1 cellular context compared by ENCODE assay signal in the genomic region with DNA sequence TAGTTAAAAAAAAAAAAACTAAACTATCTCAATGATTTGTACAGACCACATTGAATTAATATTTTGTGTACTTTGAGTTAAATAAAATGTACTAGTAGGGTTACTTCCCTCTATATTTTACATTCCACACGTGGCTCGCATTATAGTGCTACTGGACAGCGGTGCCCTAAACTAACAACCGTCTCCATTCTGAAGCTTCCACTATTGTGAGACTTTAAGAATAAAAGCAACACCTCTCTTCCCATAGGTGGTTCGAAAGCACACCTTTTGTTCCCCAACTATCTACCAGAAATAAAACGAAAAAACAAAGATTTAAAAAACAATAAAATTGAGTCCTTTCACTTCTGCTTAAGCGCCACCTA.
TF ChIP-seq lines count a peak whose summit lies in the region.

No MANE protein-coding gene starts in this region.

TF ChIP-seq in GM23338, 12 proteins besides CTCF, POLR2A, EP300 and RAD21 (continued from another document):
- TF ChIP-seq, protein P1, sequence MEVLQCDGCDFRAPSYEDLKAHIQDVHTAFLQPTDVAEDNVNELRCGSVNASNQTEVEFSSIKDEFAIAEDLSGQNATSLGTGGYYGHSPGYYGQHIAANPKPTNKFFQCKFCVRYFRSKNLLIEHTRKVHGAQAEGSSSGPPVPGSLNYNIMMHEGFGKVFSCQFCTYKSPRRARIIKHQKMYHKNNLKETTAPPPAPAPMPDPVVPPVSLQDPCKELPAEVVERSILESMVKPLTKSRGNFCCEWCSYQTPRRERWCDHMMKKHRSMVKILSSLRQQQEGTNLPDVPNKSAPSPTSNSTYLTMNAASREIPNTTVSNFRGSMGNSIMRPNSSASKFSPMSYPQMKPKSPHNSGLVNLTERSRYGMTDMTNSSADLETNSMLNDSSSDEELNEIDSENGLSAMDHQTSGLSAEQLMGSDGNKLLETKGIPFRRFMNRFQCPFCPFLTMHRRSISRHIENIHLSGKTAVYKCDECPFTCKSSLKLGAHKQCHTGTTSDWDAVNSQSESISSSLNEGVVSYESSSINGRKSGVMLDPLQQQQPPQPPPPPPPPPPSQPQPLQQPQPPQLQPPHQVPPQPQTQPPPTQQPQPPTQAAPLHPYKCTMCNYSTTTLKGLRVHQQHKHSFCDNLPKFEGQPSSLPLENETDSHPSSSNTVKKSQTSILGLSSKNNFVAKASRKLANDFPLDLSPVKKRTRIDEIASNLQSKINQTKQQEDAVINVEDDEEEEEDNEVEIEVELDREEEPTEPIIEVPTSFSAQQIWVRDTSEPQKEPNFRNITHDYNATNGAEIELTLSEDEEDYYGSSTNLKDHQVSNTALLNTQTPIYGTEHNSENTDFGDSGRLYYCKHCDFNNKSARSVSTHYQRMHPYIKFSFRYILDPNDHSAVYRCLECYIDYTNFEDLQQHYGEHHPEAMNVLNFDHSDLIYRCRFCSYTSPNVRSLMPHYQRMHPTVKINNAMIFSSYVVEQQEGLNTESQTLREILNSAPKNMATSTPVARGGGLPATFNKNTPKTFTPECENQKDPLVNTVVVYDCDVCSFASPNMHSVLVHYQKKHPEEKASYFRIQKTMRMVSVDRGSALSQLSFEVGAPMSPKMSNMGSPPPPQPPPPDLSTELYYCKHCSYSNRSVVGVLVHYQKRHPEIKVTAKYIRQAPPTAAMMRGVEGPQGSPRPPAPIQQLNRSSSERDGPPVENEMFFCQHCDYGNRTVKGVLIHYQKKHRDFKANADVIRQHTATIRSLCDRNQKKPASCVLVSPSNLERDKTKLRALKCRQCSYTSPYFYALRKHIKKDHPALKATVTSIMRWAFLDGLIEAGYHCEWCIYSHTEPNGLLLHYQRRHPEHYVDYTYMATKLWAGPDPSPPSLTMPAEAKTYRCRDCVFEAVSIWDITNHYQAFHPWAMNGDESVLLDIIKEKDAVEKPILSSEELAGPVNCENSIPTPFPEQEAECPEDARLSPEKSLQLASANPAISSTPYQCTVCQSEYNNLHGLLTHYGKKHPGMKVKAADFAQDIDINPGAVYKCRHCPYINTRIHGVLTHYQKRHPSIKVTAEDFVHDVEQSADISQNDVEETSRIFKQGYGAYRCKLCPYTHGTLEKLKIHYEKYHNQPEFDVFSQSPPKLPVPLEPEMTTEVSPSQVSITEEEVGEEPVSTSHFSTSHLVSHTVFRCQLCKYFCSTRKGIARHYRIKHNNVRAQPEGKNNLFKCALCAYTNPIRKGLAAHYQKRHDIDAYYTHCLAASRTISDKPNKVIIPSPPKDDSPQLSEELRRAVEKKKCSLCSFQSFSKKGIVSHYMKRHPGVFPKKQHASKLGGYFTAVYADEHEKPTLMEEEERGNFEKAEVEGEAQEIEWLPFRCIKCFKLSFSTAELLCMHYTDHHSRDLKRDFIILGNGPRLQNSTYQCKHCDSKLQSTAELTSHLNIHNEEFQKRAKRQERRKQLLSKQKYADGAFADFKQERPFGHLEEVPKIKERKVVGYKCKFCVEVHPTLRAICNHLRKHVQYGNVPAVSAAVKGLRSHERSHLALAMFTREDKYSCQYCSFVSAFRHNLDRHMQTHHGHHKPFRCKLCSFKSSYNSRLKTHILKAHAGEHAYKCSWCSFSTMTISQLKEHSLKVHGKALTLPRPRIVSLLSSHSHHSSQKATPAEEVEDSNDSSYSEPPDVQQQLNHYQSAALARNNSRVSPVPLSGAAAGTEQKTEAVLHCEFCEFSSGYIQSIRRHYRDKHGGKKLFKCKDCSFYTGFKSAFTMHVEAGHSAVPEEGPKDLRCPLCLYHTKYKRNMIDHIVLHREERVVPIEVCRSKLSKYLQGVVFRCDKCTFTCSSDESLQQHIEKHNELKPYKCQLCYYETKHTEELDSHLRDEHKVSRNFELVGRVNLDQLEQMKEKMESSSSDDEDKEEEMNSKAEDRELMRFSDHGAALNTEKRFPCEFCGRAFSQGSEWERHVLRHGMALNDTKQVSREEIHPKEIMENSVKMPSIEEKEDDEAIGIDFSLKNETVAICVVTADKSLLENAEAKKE (CRISPR knock-in tag; IDR thresholded peaks at IDR 0.05): no peak
- TF ChIP-seq, protein P2, sequence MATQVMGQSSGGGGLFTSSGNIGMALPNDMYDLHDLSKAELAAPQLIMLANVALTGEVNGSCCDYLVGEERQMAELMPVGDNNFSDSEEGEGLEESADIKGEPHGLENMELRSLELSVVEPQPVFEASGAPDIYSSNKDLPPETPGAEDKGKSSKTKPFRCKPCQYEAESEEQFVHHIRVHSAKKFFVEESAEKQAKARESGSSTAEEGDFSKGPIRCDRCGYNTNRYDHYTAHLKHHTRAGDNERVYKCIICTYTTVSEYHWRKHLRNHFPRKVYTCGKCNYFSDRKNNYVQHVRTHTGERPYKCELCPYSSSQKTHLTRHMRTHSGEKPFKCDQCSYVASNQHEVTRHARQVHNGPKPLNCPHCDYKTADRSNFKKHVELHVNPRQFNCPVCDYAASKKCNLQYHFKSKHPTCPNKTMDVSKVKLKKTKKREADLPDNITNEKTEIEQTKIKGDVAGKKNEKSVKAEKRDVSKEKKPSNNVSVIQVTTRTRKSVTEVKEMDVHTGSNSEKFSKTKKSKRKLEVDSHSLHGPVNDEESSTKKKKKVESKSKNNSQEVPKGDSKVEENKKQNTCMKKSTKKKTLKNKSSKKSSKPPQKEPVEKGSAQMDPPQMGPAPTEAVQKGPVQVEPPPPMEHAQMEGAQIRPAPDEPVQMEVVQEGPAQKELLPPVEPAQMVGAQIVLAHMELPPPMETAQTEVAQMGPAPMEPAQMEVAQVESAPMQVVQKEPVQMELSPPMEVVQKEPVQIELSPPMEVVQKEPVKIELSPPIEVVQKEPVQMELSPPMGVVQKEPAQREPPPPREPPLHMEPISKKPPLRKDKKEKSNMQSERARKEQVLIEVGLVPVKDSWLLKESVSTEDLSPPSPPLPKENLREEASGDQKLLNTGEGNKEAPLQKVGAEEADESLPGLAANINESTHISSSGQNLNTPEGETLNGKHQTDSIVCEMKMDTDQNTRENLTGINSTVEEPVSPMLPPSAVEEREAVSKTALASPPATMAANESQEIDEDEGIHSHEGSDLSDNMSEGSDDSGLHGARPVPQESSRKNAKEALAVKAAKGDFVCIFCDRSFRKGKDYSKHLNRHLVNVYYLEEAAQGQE (IDR thresholded peaks at IDR 0.05; ENCODE audit: unreplicated experiment): no peak
- TF ChIP-seq EZH2 (IDR thresholded peaks at IDR 0.05; ENCODE audit: low read depth, unreplicated experiment): no peak
